In the genomic region with DNA sequence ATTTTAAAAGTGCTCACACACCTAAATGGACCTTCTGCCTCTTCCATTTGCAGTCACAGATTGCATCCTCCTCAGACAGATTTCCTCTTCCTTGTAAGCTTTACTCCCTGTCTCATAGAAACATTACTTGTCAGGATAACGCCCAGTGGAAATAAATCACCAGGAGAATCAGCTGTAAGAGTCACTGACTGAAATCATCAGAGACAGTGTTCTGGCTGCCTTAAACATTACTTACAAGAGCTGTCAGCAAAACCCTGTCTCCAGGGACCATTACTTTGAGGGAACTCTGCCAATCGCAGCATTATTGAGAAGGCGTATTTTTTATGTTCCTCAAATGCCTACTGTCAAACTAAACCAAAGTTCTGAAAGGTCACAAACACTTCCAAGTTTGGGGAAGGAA, we compare ENCODE assay signal across 12 cellular contexts.
DNase-seq lines count a peak whose midpoint lies in the region; ATAC-seq and FAIRE-seq lines count a peak whose summit lies in the region.
"Had no signal": no experiment of that assay in that cellular context is flagged by ENCODE, and none has a peak within 500 bp of the region (broad histone marks: within the 10 kb centered on the region; RNA-seq: fewer than 3 reads in every experiment).

No MANE protein-coding gene starts in this region.

- peaks cover 14% of the 10 kb centered on the region for H3K4me1 ChIP-seq in rectal smooth muscle tissue (ENCODE audit: control insufficient read depth, insufficient read depth, low read length)

- no peak overlapping the region for H3K9ac ChIP-seq in rectal smooth muscle tissue (ENCODE audit: low read length)

- ATAC-seq in GM18517 (IDR thresholded peaks at IDR 0.05; ENCODE audit: unreplicated experiment) (no peak), HG02973 (IDR thresholded peaks at IDR 0.05; ENCODE audit: unreplicated experiment) (no peak), GM18502 (IDR thresholded peaks at IDR 0.05; ENCODE audit: poor library complexity, unreplicated experiment) (no peak)

- no peak overlapping the region for H3K4me3 ChIP-seq in rectal smooth muscle tissue (ENCODE audit: low read length)

- peak overlapping the region; percentile 64 for H3K27ac ChIP-seq in rectal smooth muscle tissue (ENCODE audit: low read depth, low read length)

- DNase-seq in DMS 273 treated with DMSO at 0.1 percent for 48 hours (lab: John Stamatoyannopoulos, UW) (peak; percentile 36), RCC 7860 (ENCODE audit: low spot score) (peak; percentile 51), fibroblast of the conjunctiva (ENCODE audit: low read depth) (peak; percentile 83), midbrain (lab: John Stamatoyannopoulos, UW) (no peak)
- DNase-seq: CD4-positive, alpha-beta memory T cell; NCI-H1048 had no signal

- FAIRE-seq in RCC 7860 (lab: Jason Lieb, UNC), result peak; percentile 73
- FAIRE-seq: H1, islet of Langerhans had no signal

- H3K36me3 ChIP-seq in rectal smooth muscle tissue (ENCODE audit: control insufficient read depth, insufficient read depth, low read length), result no peaks in the 10 kb centered on the region

- no peaks in the 10 kb centered on the region for H3K27me3 ChIP-seq in rectal smooth muscle tissue (ENCODE audit: control insufficient read depth, insufficient read depth, low read length)
